Comparison of ENCODE assay signal across 8 cellular contexts in genomic region chr6:137571854-137572253, GRCh38.
DNase-seq lines count a peak whose midpoint lies in the region; ATAC-seq and TF ChIP-seq lines count a peak whose summit lies in the region.

No MANE protein-coding gene starts in this region.

- H3K4me1 Mint-ChIP-seq in glutamatergic neuron (ENCODE audit: low read depth, unreplicated experiment) = peaks cover 19% of the 10 kb centered on the region

- TF ChIP-seq CTCF in glutamatergic neuron (IDR thresholded peaks at IDR 0.05; ENCODE audit: partially characterized antibody, unreplicated experiment) = peak; percentile 90

- no peak overlapping the region for H3K4me3 Mint-ChIP-seq in glutamatergic neuron (ENCODE audit: unreplicated experiment)

- H3K27me3 Mint-ChIP-seq in glutamatergic neuron (ENCODE audit: unreplicated experiment) = no peaks in the 10 kb centered on the region

- H3K36me3 Mint-ChIP-seq in glutamatergic neuron (ENCODE audit: unreplicated experiment) = no peaks in the 10 kb centered on the region

- peak; percentile 41 for DNase-seq in CMK (ENCODE audit: low read depth)
- peak; percentile 38 for DNase-seq in NCI-H774 (lab: John Stamatoyannopoulos, UW)
- peak; percentile 75 to 77 for DNase-seq in activated T-cell treated with anti-CD3 and anti-CD28 coated beads, Interleukin-2, amount 50 U/mL, for 48 hours
- DNase-seq in glutamatergic neuron = peak; percentile 56
- peak; percentile 59 for DNase-seq in stimulated activated CD8-positive, alpha-beta memory T cell treated with anti-CD3 and anti-CD28 coated beads, Interleukin-15, amount 100 ng/mL, for 1 hour (ENCODE audit: low read depth)
- no peak for DNase-seq in hypothalamus (lab: John Stamatoyannopoulos, UW)

- H3K27ac Mint-ChIP-seq in glutamatergic neuron (ENCODE audit: unreplicated experiment) = no peak overlapping the region

- peak; percentile 80 for ATAC-seq in GM19455 (IDR thresholded peaks at IDR 0.05; ENCODE audit: unreplicated experiment)
- no peak for ATAC-seq in HG03045 (IDR thresholded peaks at IDR 0.05; ENCODE audit: unreplicated experiment)

- no peaks in the 10 kb centered on the region for H3K9me3 Mint-ChIP-seq in glutamatergic neuron (ENCODE audit: unreplicated experiment)

Comparison
In these comparisons a context has a peak if more than half of its experiments do, and no peak if none do; other contexts are left out.
1. DNase-seq: peak in CMK (single experiment), NCI-H774 (single experiment), activated T-cell treated with anti-CD3 and anti-CD28 coated beads, Interleukin-2, amount 50 U/mL, for 48 hours (2 of 2), glutamatergic neuron (single experiment) and stimulated activated CD8-positive, alpha-beta memory T cell treated with anti-CD3 and anti-CD28 coated beads, Interleukin-15, amount 100 ng/mL, for 1 hour (single experiment); none in hypothalamus (0 of 51).